Comparison of ENCODE assay signal across 18 cellular contexts in genomic region chr7:117645456-117646181, GRCh38.
DNase-seq lines count a peak whose midpoint lies in the region; ATAC-seq, FAIRE-seq and TF ChIP-seq lines count a peak whose summit lies in the region.
"Had no signal": no experiment of that assay in that cellular context is flagged by ENCODE, and none has a peak within 500 bp of the region (broad histone marks: within the 10 kb centered on the region; RNA-seq: fewer than 3 reads in every experiment).

No MANE protein-coding gene starts in this region.

- TF ChIP-seq CTCF in A549 (IDR thresholded peaks at IDR 0.05) (no peak), HCT116 (IDR thresholded peaks at IDR 0.05 in 2 of 3, conservative IDR thresholded peaks at IDR 0.05 in 1 of 3; ENCODE audit: borderline replicate concordance in 1 of 3, insufficient read depth in 1 of 3, low read depth in 2 of 3, low read length in 2 of 3) (no peak)

- H3K9me3 Mint-ChIP-seq in activated T-helper 2 cell treated with anti-CD3 and anti-CD28 coated beads, Interferon-gamma antibody, Interleukin-2, Interleukin-4, amounts not matched to agents 10 μg/mL and 5 μg/mL and 100 μg/mL, durations not matched to agents 14 hours and 24 hours and 36 hours: no peaks in the 10 kb centered on the region
- H3K9me3 Mint-ChIP-seq: activated CD8-positive, alpha-beta T cell treated with anti-CD3 and anti-CD28 coated beads for 36 hours had no signal

- no peak for TF ChIP-seq RAD21 in A549 (conservative IDR thresholded peaks at IDR 0.05 in 1 of 2, IDR thresholded peaks at IDR 0.05 in 1 of 2)
- TF ChIP-seq RAD21 in HCT116 (IDR thresholded peaks at IDR 0.05; ENCODE audit: low read depth): no peak

- no peaks in the 10 kb centered on the region for H3K4me1 Mint-ChIP-seq in activated T-helper 2 cell treated with anti-CD3 and anti-CD28 coated beads, Interferon-gamma antibody, Interleukin-2, Interleukin-4, amounts not matched to agents 10 μg/mL and 5 μg/mL and 100 μg/mL, durations not matched to agents 14 hours and 24 hours and 36 hours (ENCODE audit: low read depth)

- TF ChIP-seq EP300 in A549 (IDR thresholded peaks at IDR 0.05): no peak

- FAIRE-seq in A549 (lab: Jason Lieb, UNC): peak; percentile 7
- FAIRE-seq: GM12892 had no signal

- no peak overlapping the region for H3K9ac ChIP-seq in HCT116 (ENCODE audit: low read length)
- H3K9ac ChIP-seq: parathyroid adenoma had no signal

- H3K36me3 Mint-ChIP-seq in activated T-helper 2 cell treated with anti-CD3 and anti-CD28 coated beads, Interferon-gamma antibody, Interleukin-2, Interleukin-4, amounts not matched to agents 10 μg/mL and 5 μg/mL and 100 μg/mL, durations not matched to agents 14 hours and 24 hours and 36 hours (ENCODE audit: low read depth): no peaks in the 10 kb centered on the region

- ATAC-seq in A549 (peak in 1 of 2 experiments; percentile 56; a peak in 3 of 6 replicates), HCT116 (no peak), Right ventricle myocardium superior (ENCODE audit: poor library complexity) (no peak)
- ATAC-seq: activated CD8-positive, alpha-beta T cell treated with anti-CD3 and anti-CD28 coated beads for 36 hours; esophagus mucosa had no signal

- no peaks in the 10 kb centered on the region for H3K27me3 ChIP-seq in HCT116 (ENCODE audit: insufficient read depth, low read length)

- no peaks in the 10 kb centered on the region for H4K20me1 ChIP-seq in HCT116 (ENCODE audit: insufficient read depth)

- H3K27me3 Mint-ChIP-seq in activated T-helper 2 cell treated with anti-CD3 and anti-CD28 coated beads, Interferon-gamma antibody, Interleukin-2, Interleukin-4, amounts not matched to agents 10 μg/mL and 5 μg/mL and 100 μg/mL, durations not matched to agents 14 hours and 24 hours and 36 hours (ENCODE audit: low read depth): peaks cover 2% of the 10 kb centered on the region
- H3K27me3 Mint-ChIP-seq: activated CD8-positive, alpha-beta T cell treated with anti-CD3 and anti-CD28 coated beads for 36 hours had no signal

- H3K9me3 ChIP-seq in A549: no peaks in the 10 kb centered on the region
- no peaks in the 10 kb centered on the region for H3K9me3 ChIP-seq in HCT116 (ENCODE audit: control insufficient read depth in 1 of 2, insufficient read depth in 1 of 2, low read depth in 1 of 2, low read length in 2 of 2)

- H3K4me3 ChIP-seq in A549: no peak overlapping the region
- no peak overlapping the region for H3K4me3 ChIP-seq in HCT116 (replicated peaks in 1 of 2; ENCODE audit: low read depth in 1 of 2, low read length in 2 of 2)

- H3K4me2 ChIP-seq in A549 (peak overlapping the region; percentile 35), HCT116 (ENCODE audit: low read length) (peak overlapping the region; percentile 8; the same call in 1 of the 2 replicates)

- RAD21 ChIA-PET in HCT116 (lab: Charles Lee; ENCODE audit: low non-redundant PET in 1 of 2, low total read pairs in 2 of 2, uncharacterized antibody in 2 of 2, unreplicated experiment in 2 of 2): no interaction called here

- H3K36me3 ChIP-seq in HCT116 (ENCODE audit: control insufficient read depth in 1 of 2, insufficient read depth in 2 of 2, low read length in 2 of 2): no peaks in the 10 kb centered on the region

- H3K27ac ChIP-seq in A549: peak overlapping the region in 1 of 2 experiments; percentile 67; a peak in 3 of 6 replicates
- H3K27ac ChIP-seq in HCT116 (ENCODE audit: low read depth, low read length): no peak overlapping the region
- H3K27ac ChIP-seq: parathyroid adenoma had no signal

- H3K4me3 Mint-ChIP-seq in activated T-helper 2 cell treated with anti-CD3 and anti-CD28 coated beads, Interferon-gamma antibody, Interleukin-2, Interleukin-4, amounts not matched to agents 10 μg/mL and 5 μg/mL and 100 μg/mL, durations not matched to agents 14 hours and 24 hours and 36 hours (ENCODE audit: low read depth): no peak overlapping the region
- H3K4me3 Mint-ChIP-seq: activated CD8-positive, alpha-beta T cell treated with anti-CD3 and anti-CD28 coated beads for 36 hours had no signal

- no peaks in the 10 kb centered on the region for H3K79me2 ChIP-seq in HCT116 (ENCODE audit: insufficient read depth, low read length)
- H3K79me2 ChIP-seq: parathyroid adenoma had no signal

- peak in 1 of 2 experiments; percentile 16 for DNase-seq in A549 (ENCODE audit: low read depth in 1 of 2, low spot score in 1 of 2)
- no peak for DNase-seq in HCT116 (ENCODE audit: low read depth, low spot score)
- DNase-seq in SW480 (ENCODE audit: low spot score): peak; percentile 34
- peak; percentile 14 for DNase-seq in glomerular visceral epithelial cell (ENCODE audit: extremely low spot score)
- DNase-seq in UCSD-AML1 (lab: John Stamatoyannopoulos, UW; ENCODE audit: unreplicated experiment): no peak
- no peak for DNase-seq in Right ventricle myocardium superior
- no peak for DNase-seq in activated T-helper 2 cell treated with anti-CD3 and anti-CD28 coated beads, Interferon-gamma antibody, Interleukin-2, Interleukin-4, amounts not matched to agents 10 μg/mL and 5 μg/mL and 100 μg/mL, durations not matched to agents 14 hours and 24 hours and 36 hours (ENCODE audit: low spot score)
- DNase-seq in NOMO-1 (lab: John Stamatoyannopoulos, UW; ENCODE audit: unreplicated experiment in 2 of 2): no peak
- DNase-seq: activated CD8-positive, alpha-beta T cell treated with anti-CD3 and anti-CD28 coated beads for 36 hours; activated naive CD4-positive, alpha-beta T cell; DND-41; midbrain; NCI-H1105; NCI-H446; T1000 had no signal

- peak overlapping the region; percentile 29 for H2AFZ ChIP-seq in HCT116 (ENCODE audit: low read depth, low read length, poor library complexity, severe bottlenecking)
- H2AFZ ChIP-seq: parathyroid adenoma had no signal

- no peak overlapping the region for H3K27ac Mint-ChIP-seq in activated T-helper 2 cell treated with anti-CD3 and anti-CD28 coated beads, Interferon-gamma antibody, Interleukin-2, Interleukin-4, amounts not matched to agents 10 μg/mL and 5 μg/mL and 100 μg/mL, durations not matched to agents 14 hours and 24 hours and 36 hours
- H3K27ac Mint-ChIP-seq: activated CD8-positive, alpha-beta T cell treated with anti-CD3 and anti-CD28 coated beads for 36 hours had no signal

- H3K4me1 ChIP-seq in A549: peaks cover 18% of the 10 kb centered on the region
- peaks cover 0 to 11% of the 10 kb centered on the region in 2 experiments; a peak in 2 of 4 replicates for H3K4me1 ChIP-seq in HCT116 (ENCODE audit: control insufficient read depth in 1 of 2, insufficient read depth in 2 of 2, low read length in 2 of 2)
- H3K4me1 ChIP-seq: parathyroid adenoma had no signal

- POLR2A ChIA-PET in A549 (lab: Yijun Ruan, JAX): no interaction called here
- POLR2A ChIA-PET in HCT116 (lab: Charles Lee): no interaction called here

- intact Hi-C loops in HCT116 (cut with micrococcal nuclease): no loop called here
- intact Hi-C loops in Right ventricle myocardium superior (cut with DNase I): no loop called here
- intact Hi-C loops in activated T-helper 2 cell treated with anti-CD3 and anti-CD28 coated beads, Interferon-gamma antibody, Interleukin-2, Interleukin-4, amounts not matched to agents 10 μg/mL and 5 μg/mL and 100 μg/mL, durations not matched to agents 14 hours and 24 hours and 36 hours (cut with micrococcal nuclease): no loop called here

- TF ChIP-seq POLR2A in A549 (IDR thresholded peaks at IDR 0.05; ENCODE audit: low read length) (no peak), HCT116 (IDR thresholded peaks at IDR 0.05; ENCODE audit: borderline replicate concordance, extremely low read depth, insufficient read depth, insufficient read length) (no peak)

- CTCF ChIA-PET in A549 (lab: Yijun Ruan, JAX): no interaction called here
- CTCF ChIA-PET in HCT116 (lab: Charles Lee): no interaction called here

- no TSS peak for BruUV-seq in HCT116 (replicated peaks; lab: Mats Ljungman, UMichigan)

- no peaks in the 10 kb centered on the region for H3K9me2 ChIP-seq in HCT116 (ENCODE audit: insufficient read depth)

TF ChIP-seq in A549, 52 proteins besides CTCF, POLR2A, EP300 and RAD21:
- TF ChIP-seq JUNB (IDR thresholded peaks at IDR 0.05) (peak; percentile 17), RCOR1 (IDR thresholded peaks at IDR 0.05; ENCODE audit: low read depth, low read length) (no peak), FOSL2 (IDR thresholded peaks at IDR 0.05) (no peak), FOSL2 (CRISPR knock-in tag; IDR thresholded peaks at IDR 0.05) (peak; percentile 66), SMC3 (IDR thresholded peaks at IDR 0.05) (no peak), GATA3 (IDR thresholded peaks at IDR 0.05; ENCODE audit: borderline replicate concordance) (peak; percentile 28; the same call in 1 of the 2 replicates)

TF ChIP-seq in HCT116, 20 proteins besides CTCF, POLR2A, EP300 and RAD21:
- no peak for TF ChIP-seq ZNF274 (IDR thresholded peaks at IDR 0.05; ENCODE audit: low read depth, low read length)
- TF ChIP-seq ZFX (IDR thresholded peaks at IDR 0.05): no peak
- no peak for TF ChIP-seq ELF1 (IDR thresholded peaks at IDR 0.05; ENCODE audit: borderline replicate concordance, low read depth)
- no peak for TF ChIP-seq CEBPB (IDR thresholded peaks at IDR 0.05; ENCODE audit: low read depth)
- TF ChIP-seq SP1 (IDR thresholded peaks at IDR 0.05; ENCODE audit: low read depth): no peak
- no peak for TF ChIP-seq YY1 (IDR thresholded peaks at IDR 0.05; ENCODE audit: extremely low read depth, insufficient replicate concordance, low read depth, low read length)
TF ChIP-seq in HCT116: peak in this region for 0.

Comparison
In these comparisons a context has a peak if more than half of its experiments do, and no peak if none do; other contexts are left out.
1. DNase-seq: peak in SW480 (single experiment) and glomerular visceral epithelial cell (single experiment); none in HCT116 (single experiment), UCSD-AML1 (single experiment), Right ventricle myocardium superior (single experiment), activated T-helper 2 cell treated with anti-CD3 and anti-CD28 coated beads, Interferon-gamma antibody, Interleukin-2, Interleukin-4, amounts not matched to agents 10 μg/mL and 5 μg/mL and 100 μg/mL, durations not matched to agents 14 hours and 24 hours and 36 hours (single experiment) and NOMO-1 (0 of 2).